ENCODE assay signal across 14 cellular contexts in genomic region chr1:202656057-202656456, GRCh38. TPM values are rescaled to one million over a fixed set of nuclear protein-coding genes. Genes with fewer than 3 reads are reported as not detected.
DNase-seq lines count a peak whose midpoint lies in the region; ATAC-seq and TF ChIP-seq lines count a peak whose summit lies in the region.
"Had no signal": no experiment of that assay in that cellular context is flagged by ENCODE, and none has a peak within 500 bp of the region (broad histone marks: within the 10 kb centered on the region; RNA-seq: fewer than 3 reads in every experiment).

No MANE protein-coding gene starts in this region.

- H3K27me3 ChIP-seq in AG04450 (ENCODE audit: control insufficient read depth, insufficient read depth, low read length) (peaks cover 65% of the 10 kb centered on the region), GM23338 (ENCODE audit: insufficient read depth) (no peaks in the 10 kb centered on the region), hepatocyte (peaks cover 23% of the 10 kb centered on the region)
- H3K27me3 ChIP-seq: pancreas had no signal

- peaks cover 7% of the 10 kb centered on the region for H3K27me3 Mint-ChIP-seq in GM23338 (ENCODE audit: insufficient read depth, low read depth, poor library complexity)

- H3K9me2 ChIP-seq in GM23338 (ENCODE audit: insufficient read depth): no peaks in the 10 kb centered on the region
- no peaks in the 10 kb centered on the region for H3K9me2 ChIP-seq in hepatocyte (replicated peaks; ENCODE audit: insufficient read depth)

- peak; percentile 64 for ATAC-seq in GM23338
- no peak for ATAC-seq in HG03521 (IDR thresholded peaks at IDR 0.05; ENCODE audit: unreplicated experiment)
- ATAC-seq: activated naive CD4-positive, alpha-beta T cell treated with anti-CD3 and anti-CD28 coated beads, Interleukin-2, amount 50 U/mL, for 72 hours; CD8-positive, alpha-beta T cell; pancreas had no signal

- DNase-seq in AG04450 (ENCODE audit: low read depth, low spot score) (no peak), GM23338 (ENCODE audit: low spot score) (peak; percentile 81), SK-N-DZ (ENCODE audit: low spot score) (peak; percentile 51), hepatocyte (ENCODE audit: low spot score) (peak; percentile 52), Kasumi-1 (lab: John Stamatoyannopoulos, UW) (no peak), mesenteric fat pad (ENCODE audit: low spot score) (no peak), HK-2 (ENCODE audit: unreplicated experiment) (no peak)
- DNase-seq: activated CD4-positive, alpha-beta T cell treated with anti-CD3 and anti-CD28 coated beads, Interleukin-2, amount 10 ng/mL, durations not matched to agents 24 days and 14 days; CD8-positive, alpha-beta T cell; NCI-H1417 treated with DMSO at 0.1 percent for 48 hours; pancreas had no signal

- POLR2A ChIA-PET in AG04450 (lab: Yijun Ruan, JAX): no interaction called here

- TF ChIP-seq CTCF in AG04450 (IDR thresholded peaks at IDR 0.05; ENCODE audit: low read depth, low read length): peak; percentile 35
- peak; percentile 64 to 79 for TF ChIP-seq CTCF in GM23338 (conservative IDR thresholded peaks at IDR 0.05; ENCODE audit: low read depth in 2 of 2)
- peak; percentile 33 for TF ChIP-seq CTCF in hepatocyte (IDR thresholded peaks at IDR 0.05; ENCODE audit: poor library complexity)

- 52% methylated on average over 10 of the region's 10 CpGs for WGBS in hepatocyte (ENCODE audit: low lambda C conversion rate, missing lambda C conversion rate)

- H3K4me2 ChIP-seq in GM23338: no peak overlapping the region
- no peak overlapping the region for H3K4me2 ChIP-seq in hepatocyte

- no peaks in the 10 kb centered on the region for H3K79me2 ChIP-seq in GM23338 (replicated peaks; ENCODE audit: insufficient read depth)
- no peaks in the 10 kb centered on the region for H3K79me2 ChIP-seq in hepatocyte

- H3K4me3 Mint-ChIP-seq in GM23338: no peak overlapping the region
- H3K4me3 Mint-ChIP-seq: activated CD4-positive, alpha-beta T cell treated with anti-CD3 and anti-CD28 coated beads, Interleukin-2, amount 10 ng/mL, durations not matched to agents 24 days and 14 days; CD8-positive, alpha-beta T cell had no signal

- peaks cover 9% of the 10 kb centered on the region for H4K20me1 ChIP-seq in GM23338 (replicated peaks; ENCODE audit: insufficient read depth)
- H4K20me1 ChIP-seq in hepatocyte (ENCODE audit: insufficient read depth, poor library complexity, severe bottlenecking): no peaks in the 10 kb centered on the region

- no peaks in the 10 kb centered on the region for H3K9me3 Mint-ChIP-seq in GM23338
- H3K9me3 Mint-ChIP-seq: activated CD4-positive, alpha-beta T cell treated with anti-CD3 and anti-CD28 coated beads, Interleukin-2, amount 10 ng/mL, durations not matched to agents 24 days and 14 days; activated naive CD4-positive, alpha-beta T cell treated with anti-CD3 and anti-CD28 coated beads, Interleukin-2, amount 50 U/mL, for 72 hours; CD8-positive, alpha-beta T cell had no signal

- H2AFZ ChIP-seq in GM23338 (no peak overlapping the region), hepatocyte (no peak overlapping the region)

- H3K36me3 Mint-ChIP-seq in GM23338 (ENCODE audit: low read depth): no peaks in the 10 kb centered on the region
- H3K36me3 Mint-ChIP-seq: activated naive CD4-positive, alpha-beta T cell treated with anti-CD3 and anti-CD28 coated beads, Interleukin-2, amount 50 U/mL, for 72 hours; CD8-positive, alpha-beta T cell had no signal

- 0 out of 2 replicates have a peak, but pooled peaks cover 4% of the 10 kb centered on the region for H3F3A ChIP-seq in GM23338 (replicated peaks; ENCODE audit: low read depth)

- H3K27ac Mint-ChIP-seq in GM23338: no peak overlapping the region
- H3K27ac Mint-ChIP-seq: activated CD4-positive, alpha-beta T cell treated with anti-CD3 and anti-CD28 coated beads, Interleukin-2, amount 10 ng/mL, durations not matched to agents 24 days and 14 days; activated naive CD4-positive, alpha-beta T cell treated with anti-CD3 and anti-CD28 coated beads, Interleukin-2, amount 50 U/mL, for 72 hours; CD8-positive, alpha-beta T cell had no signal

- H3K4me1 Mint-ChIP-seq in GM23338: peaks cover 6% of the 10 kb centered on the region
- H3K4me1 Mint-ChIP-seq: activated CD4-positive, alpha-beta T cell treated with anti-CD3 and anti-CD28 coated beads, Interleukin-2, amount 10 ng/mL, durations not matched to agents 24 days and 14 days had no signal

- H3K36me3 ChIP-seq in GM23338 (ENCODE audit: insufficient read depth) (no peaks in the 10 kb centered on the region), hepatocyte (replicated peaks; ENCODE audit: insufficient read depth, low read depth) (no peaks in the 10 kb centered on the region)
- H3K36me3 ChIP-seq: pancreas, tibial nerve had no signal

- H3K9me3 ChIP-seq in AG04450 (ENCODE audit: control insufficient read depth, insufficient read depth, low read length) (no peaks in the 10 kb centered on the region), hepatocyte (ENCODE audit: low read depth) (no peaks in the 10 kb centered on the region)
- H3K9me3 ChIP-seq: pancreas, tibial nerve had no signal

- H3K27ac ChIP-seq in AG04450 (ENCODE audit: low read depth, low read length) (no peak overlapping the region), GM23338 (ENCODE audit: low read depth) (no peak overlapping the region), hepatocyte (no peak overlapping the region)
- H3K27ac ChIP-seq: pancreas, tibial nerve had no signal

- H3K4me1 ChIP-seq in GM23338 (ENCODE audit: insufficient read depth) (0 out of 2 replicates have a peak, but pooled peaks cover 3% of the 10 kb centered on the region), hepatocyte (ENCODE audit: insufficient read depth) (no peaks in the 10 kb centered on the region)
- H3K4me1 ChIP-seq: pancreas, tibial nerve had no signal

- H3K4me3 ChIP-seq in AG04450 (ENCODE audit: low read depth, low read length): no peak overlapping the region
- no peak overlapping the region for H3K4me3 ChIP-seq in GM23338
- no peak overlapping the region for H3K4me3 ChIP-seq in hepatocyte
- H3K4me3 ChIP-seq: pancreas, tibial nerve had no signal

- CTCF ChIA-PET in AG04450 (lab: Charles Lee): interaction anchor here (0.6 kb wide), 1 partner anchor 313 kb away, joined by 6 read pairs; no protein-coding TSS in a partner anchor

TF ChIP-seq in GM23338, 12 proteins besides CTCF, POLR2A, EP300 and RAD21:
- TF ChIP-seq POLR2AphosphoS5 (IDR thresholded peaks at IDR 0.05; ENCODE audit: low read depth) (no peak), REST (IDR thresholded peaks at IDR 0.05; ENCODE audit: unreplicated experiment) (peak; percentile 48)

RNA-seq across cellular contexts. Expression of gene SYT2, which starts 54.2 kb away (rescaled TPM):
- polyA plus RNA-seq in AG04450 (2011; rRNA removed): 0.01 and 0.04 TPM in 2 replicates
- 0.09 TPM in 2 replicates for polyA minus RNA-seq in AG04450 (2011; rRNA and poly(A)+ RNA removed)
- total RNA-seq in GM23338 (2014; rRNA removed; shearing (Covaris generic)): 11.4 and 12.5 TPM in 2 replicates
- polyA plus RNA-seq in GM23338 (2016; fragmentation: Nextera tagmentation; extraction: Ambion mirVana): 2.4 TPM in 2 replicates
- 0.37 and 0.61 TPM in 2 replicates for polyA plus RNA-seq in SK-N-DZ (2014; cell fraction: cytosol; rRNA removed)
- polyA plus RNA-seq in SK-N-DZ (2014; cell fraction: nucleus; rRNA removed): 0.11 and 0.13 TPM in 2 replicates
- total RNA-seq in hepatocyte: 0.64 and 0.90 TPM in 2 replicates
- polyA plus RNA-seq in hepatocyte: 0.12 and 0.81 TPM in 2 replicates
- not detected for total RNA-seq in mesenteric fat pad
- total RNA-seq: activated CD4-positive, alpha-beta T cell treated with anti-CD3 and anti-CD28 coated beads, Interleukin-2, amount 10 ng/mL, durations not matched to agents 24 days and 14 days; activated naive CD4-positive, alpha-beta T cell treated with anti-CD3 and anti-CD28 coated beads, Interleukin-2, amount 50 U/mL, for 72 hours; CD8-positive, alpha-beta T cell had no signal

Comparison
In these comparisons a context has a peak if more than half of its experiments do, and no peak if none do; other contexts are left out.
1. DNase-seq: peak in GM23338 (single experiment), SK-N-DZ (single experiment) and hepatocyte (single experiment); none in AG04450 (single experiment), Kasumi-1 (0 of 2), mesenteric fat pad (single experiment) and HK-2 (single experiment).
2. Peak in every context shown above with its lines, with median percentiles within 50 percentile points of each other: CTCF ChIP-seq.